Comparison of ENCODE assay signal across 1 cellular context in genomic region chr2:100561191-100561590, GRCh38.
TF ChIP-seq lines count a peak whose summit lies in the region.

No MANE protein-coding gene starts in this region.

TF ChIP-seq in H1, 55 proteins besides CTCF, POLR2A, EP300 and RAD21 (continued from another document):
- TF ChIP-seq CHD7 (IDR thresholded peaks at IDR 0.05; ENCODE audit: insufficient replicate concordance, low read length), result no peak
- TF ChIP-seq ASH2L (IDR thresholded peaks at IDR 0.05; ENCODE audit: low read length), result no peak
- no peak for TF ChIP-seq KDM5A (IDR thresholded peaks at IDR 0.05; ENCODE audit: low read length)
- no peak for TF ChIP-seq BRCA1 (IDR thresholded peaks at IDR 0.05; ENCODE audit: low read depth, low read length)
- TF ChIP-seq CTBP2 (IDR thresholded peaks at IDR 0.05; ENCODE audit: borderline replicate concordance, insufficient read depth, insufficient read length, low read length), result no peak
- no peak for TF ChIP-seq RBBP5 (IDR thresholded peaks at IDR 0.05; ENCODE audit: borderline replicate concordance, low read depth, low read length)
- TF ChIP-seq E2F6 (IDR thresholded peaks at IDR 0.05), result no peak
